In the genomic region with DNA sequence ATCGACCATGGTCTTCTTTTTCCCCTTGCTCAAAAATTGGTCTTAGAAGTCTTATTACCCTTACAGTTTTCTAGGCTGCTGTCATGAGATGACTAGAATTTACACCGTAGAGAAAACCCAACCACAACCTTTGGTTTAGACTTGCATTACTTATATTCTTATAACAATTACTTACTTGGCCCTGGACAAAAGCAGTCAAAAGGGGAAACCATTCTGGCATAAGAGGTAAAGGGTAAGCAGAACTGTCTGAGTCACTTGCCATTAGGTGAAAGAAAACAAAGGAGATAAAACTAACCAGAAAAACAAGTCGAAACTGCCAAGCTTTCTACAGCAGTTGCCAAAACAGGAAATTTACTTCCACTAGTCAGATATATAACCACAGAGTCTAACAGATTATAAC, we compare ENCODE assay signal across 9 cellular contexts. TPM values are rescaled to one million over a fixed set of nuclear protein-coding genes. Genes with fewer than 3 reads are reported as not detected.
DNase-seq lines count a peak whose midpoint lies in the region; ATAC-seq and TF ChIP-seq lines count a peak whose summit lies in the region.
"Had no signal": no experiment of that assay in that cellular context is flagged by ENCODE, and none has a peak within 500 bp of the region (broad histone marks: within the 10 kb centered on the region; RNA-seq: fewer than 3 reads in every experiment).

No MANE protein-coding gene starts in this region.

- in situ Hi-C loops in astrocyte of the spinal cord (cut with HindIII; ENCODE audit: low sequenced_read_pairs) = no loop called here

- peak; percentile 87 for ATAC-seq in GM18499 (IDR thresholded peaks at IDR 0.05; ENCODE audit: insufficient read depth, unreplicated experiment)
- ATAC-seq in GM21825 (IDR thresholded peaks at IDR 0.05; ENCODE audit: unreplicated experiment) = peak; percentile 79
- ATAC-seq in naive thymus-derived CD8-positive, alpha-beta T cell = peak; percentile 67 to 79

- POLR2A ChIA-PET in naive thymus-derived CD8-positive, alpha-beta T cell (lab: Charles Lee) = interaction anchor here (1.4 to 2.2 kb wide), 2 partner anchors 9 to 18 kb away, joined by 3 to 15 read pairs; partner anchors contain the start of gene TMEM245

- DNase-seq in LNCaP clone FGC (ENCODE audit: low read depth) = peak; percentile 94
- DNase-seq in astrocyte of the spinal cord (ENCODE audit: low read depth, low spot score) = peak; percentile 91
- DNase-seq in naive thymus-derived CD8-positive, alpha-beta T cell = peak in 3 of 10 donors; percentile 20 to 40 (median 34)
- DNase-seq in retina = no peak
- DNase-seq in SKM-1 treated with dmso at 0.1 percent for 144 hours (lab: John Stamatoyannopoulos, UW; ENCODE audit: unreplicated experiment) = no peak
- no peak for DNase-seq in NCI-H526 (lab: John Stamatoyannopoulos, UW)

- H3K27me3 Mint-ChIP-seq in naive thymus-derived CD8-positive, alpha-beta T cell = no peaks in the 10 kb centered on the region

- H3K4me3 ChIP-seq in LNCaP clone FGC (ENCODE audit: low read depth, low read length) (peak overlapping the region; percentile 31), astrocyte of the spinal cord (ENCODE audit: low read depth, low read length) (no peak overlapping the region)

- H3K4me1 Mint-ChIP-seq in naive thymus-derived CD8-positive, alpha-beta T cell = peaks cover 31 to 73% (median 67%) of the 10 kb centered on the region in 4 donors

- H3K27ac Mint-ChIP-seq in naive thymus-derived CD8-positive, alpha-beta T cell = peak overlapping the region; percentile 32 to 92 (median 89)

- TF ChIP-seq CTCF in LNCaP clone FGC (IDR thresholded peaks at IDR 0.05; ENCODE audit: control insufficient read depth, extremely low read depth, insufficient read depth) (no peak), astrocyte of the spinal cord (IDR thresholded peaks at IDR 0.05; ENCODE audit: low read depth, low read length) (no peak)

- H3K36me3 Mint-ChIP-seq in naive thymus-derived CD8-positive, alpha-beta T cell = peaks cover 18 to 36% (median 31%) of the 10 kb centered on the region in 3 donors

- peak overlapping the region; percentile 62 to 81 (median 72) for H3K4me3 Mint-ChIP-seq in naive thymus-derived CD8-positive, alpha-beta T cell
- H3K4me3 Mint-ChIP-seq: neural crest cell had no signal

- peaks cover 2 to 14% (median 8%) of the 10 kb centered on the region in 9 donors for H3K9me3 Mint-ChIP-seq in naive thymus-derived CD8-positive, alpha-beta T cell

RNA-seq across cellular contexts. Expression of gene TMEM245, which starts 17.9 kb away (rescaled TPM):
- 10 to 100 TPM; 71.3 to 72.4 TPM for total RNA-seq in naive thymus-derived CD8-positive, alpha-beta T cell
- polyA plus RNA-seq in naive thymus-derived CD8-positive, alpha-beta T cell = 10 to 100 TPM; 16.3 to 29.2 (median 25.3) TPM

Comparison
In these comparisons a context has a peak if more than half of its experiments do, and no peak if none do; other contexts are left out.
1. DNase-seq: peak in LNCaP clone FGC (single experiment) and astrocyte of the spinal cord (single experiment); none in retina (single experiment), SKM-1 treated with dmso at 0.1 percent for 144 hours (single experiment) and NCI-H526 (0 of 2).
2. Peak in every context shown above with its lines, with median percentiles within 50 percentile points of each other: ATAC-seq.